8 cellular contexts compared by ENCODE assay signal in the genomic region with DNA sequence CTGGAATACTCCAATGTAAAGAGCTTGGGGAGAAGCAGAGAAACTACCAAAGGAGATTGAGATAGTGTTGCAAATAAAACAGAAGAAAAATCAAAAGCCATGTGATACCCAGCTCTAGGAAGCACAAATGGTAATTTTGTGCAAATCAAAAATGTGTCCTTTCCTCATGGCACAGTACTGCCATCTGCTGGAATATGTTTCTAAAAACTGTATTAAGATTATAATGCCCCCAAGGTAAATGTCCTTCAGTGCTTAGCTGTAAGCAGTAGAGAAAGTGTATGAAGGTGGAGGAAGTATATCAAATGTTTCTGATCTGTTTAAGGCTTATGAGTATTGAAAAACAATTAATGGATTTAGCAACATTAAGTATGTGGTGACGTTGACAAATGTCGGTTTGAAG.
DNase-seq lines count a peak whose midpoint lies in the region; ATAC-seq and TF ChIP-seq lines count a peak whose summit lies in the region.
"Not testable (repeated sequence)": the region's sequence is repeated elsewhere in the genome, so short reads cannot be mapped to it uniquely, and the experiment has no call there.

No MANE protein-coding gene starts in this region.

- not testable (repeated sequence) for H3K9me3 ChIP-seq in DND-41 (ENCODE audit: insufficient read depth, low read length, severe bottlenecking); IMR-90 (ENCODE audit: control insufficient read depth, insufficient read depth, low read length); upper lobe of right lung

- not testable (repeated sequence) for H2BK120ac ChIP-seq in IMR-90 (ENCODE audit: low read depth, low read length)

- not testable (repeated sequence) for H4K91ac ChIP-seq in IMR-90 (ENCODE audit: insufficient read depth, low read depth, low read length)

- TF ChIP-seq CTCF in DND-41 (IDR thresholded peaks at IDR 0.05; ENCODE audit: borderline replicate concordance, extremely low read depth, low read length, poor library complexity, severe bottlenecking) (peak; percentile 48), IMR-90 (conservative IDR thresholded peaks at IDR 0.05; ENCODE audit: low read depth, low read length) (0 out of 2 replicates have a peak, but pooled peaks have one; percentile 8), dorsolateral prefrontal cortex (IDR thresholded peaks at IDR 0.05 in 54 of 56, conservative IDR thresholded peaks at IDR 0.05 in 2 of 56; ENCODE audit: low read depth in 1 of 56, partially characterized antibody in 56 of 56) (peak in 54 of 56 donors; percentile 6 to 62 (median 42)), upper lobe of right lung (IDR thresholded peaks at IDR 0.05) (peak; percentile 27)

- H3K18ac ChIP-seq in IMR-90 (ENCODE audit: low read depth, low read length), result not testable (repeated sequence)

- H3K79me2 ChIP-seq in DND-41 (ENCODE audit: insufficient read depth, low read length), result not testable (repeated sequence)

- not testable (repeated sequence) for TF ChIP-seq RAD21 in IMR-90 (IDR thresholded peaks at IDR 0.05; ENCODE audit: low read length)

- not testable (repeated sequence) for H2BK20ac ChIP-seq in IMR-90 (ENCODE audit: low read depth, low read length)

- not testable (repeated sequence) for H3K9me1 ChIP-seq in IMR-90 (ENCODE audit: insufficient read depth, low read length)

- H3K14ac ChIP-seq in IMR-90 (replicated peaks; ENCODE audit: low read depth, low read length), result not testable (repeated sequence)

- not testable (repeated sequence) for H3K9ac ChIP-seq in DND-41 (ENCODE audit: low read depth, low read length); IMR-90 (ENCODE audit: low read depth, low read length)

- H3K4me3 ChIP-seq in DND-41 (ENCODE audit: low read depth in 1 of 2, low read length in 2 of 2); IMR-90 (ENCODE audit: insufficient read depth, low read depth, low read length); dorsolateral prefrontal cortex; upper lobe of right lung: not testable (repeated sequence)

- H2AFZ ChIP-seq in DND-41 (ENCODE audit: low read depth, low read length); IMR-90 (replicated peaks; ENCODE audit: low read length, poor library complexity): not testable (repeated sequence)

- not testable (repeated sequence) for H2AK5ac ChIP-seq in IMR-90 (ENCODE audit: low read depth, low read length)

- not testable (repeated sequence) for H2BK5ac ChIP-seq in IMR-90 (ENCODE audit: low read depth, low read length, poor library complexity, severe bottlenecking)

- not testable (repeated sequence) for H3K4me1 ChIP-seq in DND-41 (ENCODE audit: insufficient read depth, low read length); IMR-90 (ENCODE audit: control insufficient read depth, insufficient read depth, low read length); upper lobe of right lung

- not testable (repeated sequence) for H3K4me2 ChIP-seq in DND-41 (ENCODE audit: insufficient read depth, low read length); IMR-90 (ENCODE audit: low read depth, low read length)

- not testable (repeated sequence) for H3K56ac ChIP-seq in IMR-90 (ENCODE audit: extremely low read depth, insufficient read depth, low read length)

- not testable (repeated sequence) for BruUV-seq in IMR-90 (replicated peaks; lab: Mats Ljungman, UMichigan)

- not testable (repeated sequence) for DNase-seq in DND-41, IMR-90, dorsolateral prefrontal cortex, upper lobe of right lung
- peak; percentile 41 for DNase-seq in NCI-H1436 (lab: John Stamatoyannopoulos, UW)
- peak; percentile 77 for DNase-seq in NCI-H82 (lab: John Stamatoyannopoulos, UW)
- DNase-seq in iris pigment epithelial cell (ENCODE audit: low read depth), result peak; percentile 21

- H3K27me3 ChIP-seq in DND-41 (ENCODE audit: insufficient read depth, low read length, poor library complexity); IMR-90 (ENCODE audit: control insufficient read depth, insufficient read depth, low read length); dorsolateral prefrontal cortex; upper lobe of right lung: not testable (repeated sequence)

- dilution Hi-C loops in IMR-90 (cut with HindIII; ENCODE audit: low sequenced_read_pairs, unreplicated experiment), result not testable (repeated sequence)

- H3K27ac ChIP-seq in DND-41 (ENCODE audit: low read length); IMR-90 (ENCODE audit: insufficient read depth, low read length); dorsolateral prefrontal cortex; upper lobe of right lung: not testable (repeated sequence)

- not testable (repeated sequence) for H3K79me1 ChIP-seq in IMR-90 (ENCODE audit: low read depth in 1 of 2, low read length in 2 of 2)

- not testable (repeated sequence) for TF ChIP-seq POLR2A in IMR-90 (IDR thresholded peaks at IDR 0.05; ENCODE audit: low read depth, low read length)

- H4K8ac ChIP-seq in IMR-90 (ENCODE audit: low read depth in 2 of 2, low read length in 2 of 2), result not testable (repeated sequence)

- not testable (repeated sequence) for H4K5ac ChIP-seq in IMR-90 (ENCODE audit: low read depth, low read length)

- H3K36me3 ChIP-seq in DND-41 (ENCODE audit: insufficient read depth, low read length); IMR-90 (ENCODE audit: control insufficient read depth, insufficient read depth, low read length); upper lobe of right lung: not testable (repeated sequence)

- ATAC-seq in DND-41 (ENCODE audit: insufficient read depth, low read depth); IMR-90 (ENCODE audit: low read depth): not testable (repeated sequence)
- peak; percentile 53; the same call in 2 of the 3 replicates for ATAC-seq in SK-N-SH treated with all-trans-retinoic acid at 6 μM for 48 hours
- ATAC-seq in upper lobe of right lung, result peak; percentile 36

- POLR2A ChIA-PET in IMR-90 (lab: Charles Lee; ENCODE audit: unreplicated experiment), result not testable (repeated sequence)

- H2BK15ac ChIP-seq in IMR-90 (ENCODE audit: low read depth, low read length), result not testable (repeated sequence)

- H3K4ac ChIP-seq in IMR-90 (ENCODE audit: low read depth, low read length), result not testable (repeated sequence)

- not testable (repeated sequence) for H3K23ac ChIP-seq in IMR-90 (ENCODE audit: low read depth, low read length)

- not testable (repeated sequence) for H2AK9ac ChIP-seq in IMR-90 (replicated peaks; ENCODE audit: low read depth, low read length, poor library complexity)

- no CpG with 5 or more reads among the region's 2 CpGs for WGBS in IMR-90 (ENCODE audit: extremely low coverage in 2 of 2, insufficient read length in 1 of 2), 2 experiments

- CTCF ChIA-PET in IMR-90 (lab: Yijun Ruan, JAX), result not testable (repeated sequence)

- H4K20me1 ChIP-seq in DND-41 (ENCODE audit: insufficient read depth, low read length); IMR-90 (ENCODE audit: insufficient read depth, low read length): not testable (repeated sequence)

- in situ Hi-C loops in IMR-90 (cut with MboI; ENCODE audit: low sequenced_read_pairs), result not testable (repeated sequence)

- intact Hi-C loops in IMR-90 (cut with micrococcal nuclease); dorsolateral prefrontal cortex (cut with DNase I); upper lobe of right lung (cut with DNase I): not testable (repeated sequence)
